Comparison of ENCODE assay signal across 15 cellular contexts in the genomic region with DNA sequence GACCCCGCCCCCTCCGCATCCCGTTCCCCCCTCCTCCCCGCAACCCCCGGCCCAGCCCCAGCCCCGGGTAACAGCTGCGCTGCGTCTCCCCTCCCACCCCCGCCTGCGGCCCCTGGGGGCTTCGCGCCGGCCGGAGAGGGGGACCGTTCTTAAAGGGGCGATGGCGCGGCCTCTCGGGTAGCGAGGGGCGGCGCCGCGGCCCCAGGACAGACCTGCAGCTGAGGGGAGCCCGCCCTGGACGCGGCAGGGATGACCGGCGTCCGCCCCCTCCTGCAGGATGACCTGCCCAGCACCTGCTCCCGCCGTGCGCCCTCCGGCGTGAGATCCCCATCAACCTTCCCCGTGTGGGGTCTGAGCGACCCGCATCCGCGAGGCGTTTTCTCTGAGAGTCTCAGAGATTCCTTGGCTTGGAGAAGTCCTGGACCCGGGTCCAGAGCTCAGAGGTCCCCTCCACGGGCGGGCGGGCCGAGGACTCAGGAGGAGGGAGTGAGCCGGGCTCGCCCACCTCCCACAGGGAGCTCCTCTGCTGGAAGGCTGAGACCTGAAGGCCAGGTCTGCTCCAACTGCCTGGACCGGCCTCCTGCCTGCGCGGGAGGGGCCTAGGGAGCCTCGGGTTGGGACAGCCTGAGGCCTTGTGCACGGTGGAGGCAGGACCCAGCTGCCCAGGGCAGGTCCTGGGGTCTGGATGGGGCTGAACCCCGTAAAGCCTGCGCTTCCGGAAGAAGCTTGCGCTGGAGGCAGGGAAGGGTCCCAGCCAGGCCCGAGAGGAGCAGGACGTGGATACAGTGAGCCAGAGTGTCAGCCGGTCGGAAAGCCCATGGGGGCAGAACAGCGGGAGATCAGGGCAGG. TPM values are rescaled to one million over a fixed set of nuclear protein-coding genes. Genes with fewer than 3 reads are reported as not detected.
A peak's percentile ranks its signal among the peaks of the same experiment; 100 is the strongest.
DNase-seq lines count a peak whose midpoint lies in the region; ATAC-seq and TF ChIP-seq lines count a peak whose summit lies in the region.
"Had no signal": no experiment of that assay in that cellular context is flagged by ENCODE, and none has a peak within 500 bp of the region (broad histone marks: within the 10 kb centered on the region; RNA-seq: fewer than 3 reads in every experiment).

No MANE protein-coding gene starts in this region.

- H3K4me1 ChIP-seq in mesodermal cell (ENCODE audit: control insufficient read depth, insufficient read depth, low read length, poor library complexity, severe bottlenecking) (peaks cover 11% of the 10 kb centered on the region), vagina (peaks cover 21% of the 10 kb centered on the region)

- no peak for TF ChIP-seq POLR2A in vagina (IDR thresholded peaks at IDR 0.05)

- H3K9me3 Mint-ChIP-seq in stimulated activated naive CD8-positive, alpha-beta T cell treated with anti-CD3 and anti-CD28 coated beads, Interleukin-15, amount 100 ng/mL, for 72 hours = no peaks in the 10 kb centered on the region
- no peaks in the 10 kb centered on the region for H3K9me3 Mint-ChIP-seq in activated CD8-positive, alpha-beta T cell treated with anti-CD3 and anti-CD28 coated beads, Interleukin-2, amount 10 ng/mL, durations not matched to agents 7 days and 5 days (ENCODE audit: insufficient read depth)
- H3K9me3 Mint-ChIP-seq: activated CD4-positive, alpha-beta memory T cell treated with anti-CD3 and anti-CD28 coated beads, Interleukin-2, amount 10 ng/mL, durations not matched to agents 7 days and 5 days had no signal

- no peak overlapping the region for H3K27ac Mint-ChIP-seq in stimulated activated naive CD8-positive, alpha-beta T cell treated with anti-CD3 and anti-CD28 coated beads, Interleukin-15, amount 100 ng/mL, for 72 hours
- H3K27ac Mint-ChIP-seq in activated CD8-positive, alpha-beta T cell treated with anti-CD3 and anti-CD28 coated beads, Interleukin-2, amount 10 ng/mL, durations not matched to agents 7 days and 5 days = no peak overlapping the region
- H3K27ac Mint-ChIP-seq: activated CD4-positive, alpha-beta memory T cell treated with anti-CD3 and anti-CD28 coated beads, Interleukin-2, amount 10 ng/mL, durations not matched to agents 7 days and 5 days had no signal

- ATAC-seq in stimulated activated naive CD8-positive, alpha-beta T cell treated with anti-CD3 and anti-CD28 coated beads, Interleukin-15, amount 100 ng/mL, for 72 hours = peak; percentile 32
- no peak for ATAC-seq in stimulated activated naive CD8-positive, alpha-beta T cell treated with anti-CD3 and anti-CD28 coated beads, Interleukin-15, Interleukin-2, amounts not matched to agents 100 U/mL and 50 U/mL, for 24 hours
- ATAC-seq in activated CD8-positive, alpha-beta T cell treated with anti-CD3 and anti-CD28 coated beads, Interleukin-2, amount 10 ng/mL, durations not matched to agents 7 days and 5 days = no peak

- no peaks in the 10 kb centered on the region for H3K36me3 ChIP-seq in mesodermal cell (ENCODE audit: control insufficient read depth, insufficient read depth, low read length)
- H3K36me3 ChIP-seq in vagina = no peaks in the 10 kb centered on the region

- DNase-seq in stimulated activated naive CD8-positive, alpha-beta T cell treated with anti-CD3 and anti-CD28 coated beads, Interleukin-15, amount 100 ng/mL, for 72 hours = no peak
- DNase-seq in stimulated activated naive CD8-positive, alpha-beta T cell treated with anti-CD3 and anti-CD28 coated beads, Interleukin-15, Interleukin-2, amounts not matched to agents 100 U/mL and 50 U/mL, for 24 hours = no peak
- DNase-seq in dermis blood vessel endothelial cell = peak; percentile 17
- no peak for DNase-seq in vagina (ENCODE audit: extremely low spot score in 2 of 2)
- no peak for DNase-seq in cerebellar cortex (ENCODE audit: low spot score)
- DNase-seq in activated CD8-positive, alpha-beta T cell treated with anti-CD3 and anti-CD28 coated beads, Interleukin-2, amount 10 ng/mL, durations not matched to agents 7 days and 5 days = no peak
- DNase-seq in stimulated activated CD4-positive, alpha-beta T cell treated with anti-CD3 and anti-CD28 coated beads, Interleukin-15, amount 100 ng/mL, for 24 hours = no peak
- DNase-seq: activated CD4-positive, alpha-beta memory T cell treated with anti-CD3 and anti-CD28 coated beads, Interleukin-2, amount 10 ng/mL, durations not matched to agents 7 days and 5 days; activated naive CD4-positive, alpha-beta T cell; AML-193; left cardiac atrium; occipital lobe; RPMI8226; T1000 had no signal

- TF ChIP-seq CTCF in vagina (IDR thresholded peaks at IDR 0.05) = no peak

- peaks cover 11% of the 10 kb centered on the region for H3K27me3 ChIP-seq in vagina

- CTCF ChIA-PET in activated CD8-positive, alpha-beta T cell treated with anti-CD3 and anti-CD28 coated beads, Interleukin-2, amount 10 ng/mL, durations not matched to agents 7 days and 5 days (lab: Charles Lee) = interaction anchor here (1.5 kb wide), 1 partner anchor 32 kb away, joined by 3 read pairs; no protein-coding TSS in a partner anchor

- H3K4me1 Mint-ChIP-seq in stimulated activated naive CD8-positive, alpha-beta T cell treated with anti-CD3 and anti-CD28 coated beads, Interleukin-15, amount 100 ng/mL, for 72 hours = peaks cover 14% of the 10 kb centered on the region
- H3K4me1 Mint-ChIP-seq in activated CD8-positive, alpha-beta T cell treated with anti-CD3 and anti-CD28 coated beads, Interleukin-2, amount 10 ng/mL, durations not matched to agents 7 days and 5 days (ENCODE audit: low read depth) = no peaks in the 10 kb centered on the region

- H3K9me3 ChIP-seq in mesodermal cell (ENCODE audit: control insufficient read depth, low read length) (no peaks in the 10 kb centered on the region), vagina (no peaks in the 10 kb centered on the region)

- H3K4me3 ChIP-seq in mesodermal cell (ENCODE audit: extremely low read depth, insufficient read depth, low read length, poor library complexity, severe bottlenecking) (peak overlapping the region; percentile 40), vagina (peak overlapping the region; percentile 36 to 40)

- POLR2A ChIA-PET in activated CD8-positive, alpha-beta T cell treated with anti-CD3 and anti-CD28 coated beads, Interleukin-2, amount 10 ng/mL, durations not matched to agents 7 days and 5 days (lab: Charles Lee) = no interaction called here

- peak overlapping the region; percentile 33 to 60 for H3K4me3 Mint-ChIP-seq in stimulated activated naive CD8-positive, alpha-beta T cell treated with anti-CD3 and anti-CD28 coated beads, Interleukin-15, amount 100 ng/mL, for 72 hours
- H3K4me3 Mint-ChIP-seq in activated CD8-positive, alpha-beta T cell treated with anti-CD3 and anti-CD28 coated beads, Interleukin-2, amount 10 ng/mL, durations not matched to agents 7 days and 5 days = no peak overlapping the region
- H3K4me3 Mint-ChIP-seq: activated CD4-positive, alpha-beta memory T cell treated with anti-CD3 and anti-CD28 coated beads, Interleukin-2, amount 10 ng/mL, durations not matched to agents 7 days and 5 days had no signal

- H3K36me3 Mint-ChIP-seq in activated CD8-positive, alpha-beta T cell treated with anti-CD3 and anti-CD28 coated beads, Interleukin-2, amount 10 ng/mL, durations not matched to agents 7 days and 5 days (ENCODE audit: low read depth) = no peaks in the 10 kb centered on the region

- intact Hi-C loops in vagina (cut with DNase I) = no loop called here

- WGBS in mesodermal cell (ENCODE audit: insufficient coverage in 2 of 2), 2 experiments = 12% methylated on average over 41 to 51 of the region's 62 CpGs

- H3K27ac ChIP-seq in mesodermal cell (ENCODE audit: low read depth, low read length, severe bottlenecking) (no peak overlapping the region), vagina (no peak overlapping the region)

- peaks cover 62% of the 10 kb centered on the region for H3K27me3 Mint-ChIP-seq in stimulated activated naive CD8-positive, alpha-beta T cell treated with anti-CD3 and anti-CD28 coated beads, Interleukin-15, amount 100 ng/mL, for 72 hours
- H3K27me3 Mint-ChIP-seq in activated CD8-positive, alpha-beta T cell treated with anti-CD3 and anti-CD28 coated beads, Interleukin-2, amount 10 ng/mL, durations not matched to agents 7 days and 5 days (ENCODE audit: low read depth) = peaks cover 41% of the 10 kb centered on the region

RNA-seq across cellular contexts. Expression of a gene that starts 0.5 kb away (rescaled TPM):
- total RNA-seq in dermis blood vessel endothelial cell = not detected in 2 replicates
- 10.0 TPM for polyA plus RNA-seq in mesodermal cell (2013, experiment 1 of 2)
- 9.2 TPM for polyA plus RNA-seq in mesodermal cell (2013, experiment 2 of 2)
- not detected for total RNA-seq in vagina
- total RNA-seq in activated CD8-positive, alpha-beta T cell treated with anti-CD3 and anti-CD28 coated beads, Interleukin-2, amount 10 ng/mL, durations not matched to agents 7 days and 5 days = not detected
- total RNA-seq: activated CD4-positive, alpha-beta memory T cell treated with anti-CD3 and anti-CD28 coated beads, Interleukin-2, amount 10 ng/mL, durations not matched to agents 7 days and 5 days; left cardiac atrium had no signal

RNA-seq across cellular contexts. Expression of a gene that starts 17.9 kb away (rescaled TPM):
- total RNA-seq in dermis blood vessel endothelial cell = 60.0 and 70.8 TPM in 2 replicates
- polyA plus RNA-seq in mesodermal cell (2013, experiment 1 of 2) = 155 TPM
- polyA plus RNA-seq in mesodermal cell (2013, experiment 2 of 2) = 126 TPM
- total RNA-seq in vagina = 44.7 TPM
- total RNA-seq in activated CD8-positive, alpha-beta T cell treated with anti-CD3 and anti-CD28 coated beads, Interleukin-2, amount 10 ng/mL, durations not matched to agents 7 days and 5 days = 10 to 100 TPM; 68.7 to 75.6 TPM

RNA-seq across cellular contexts. Expression of a gene that starts 19.1 kb away (rescaled TPM):
- total RNA-seq in dermis blood vessel endothelial cell (not detected in 2 replicates), vagina (2.7 TPM)
- 1.00 TPM for polyA plus RNA-seq in mesodermal cell (2013, experiment 1 of 2)
- polyA plus RNA-seq in mesodermal cell (2013, experiment 2 of 2) = 0.96 TPM
- under 1 TPM; 0.37 to 0.74 TPM for total RNA-seq in activated CD8-positive, alpha-beta T cell treated with anti-CD3 and anti-CD28 coated beads, Interleukin-2, amount 10 ng/mL, durations not matched to agents 7 days and 5 days
- total RNA-seq: activated CD4-positive, alpha-beta memory T cell treated with anti-CD3 and anti-CD28 coated beads, Interleukin-2, amount 10 ng/mL, durations not matched to agents 7 days and 5 days; occipital lobe had no signal

RNA-seq across cellular contexts. Expression of a gene that starts 38.2 kb away (rescaled TPM):
- total RNA-seq in dermis blood vessel endothelial cell (under 0.01 TPM in 1 of 2 replicates, not detected in the other), vagina (not detected)
- polyA plus RNA-seq in mesodermal cell (2013, experiment 1 of 2) = 0.15 TPM
- polyA plus RNA-seq in mesodermal cell (2013, experiment 2 of 2) = not detected
- total RNA-seq in activated CD8-positive, alpha-beta T cell treated with anti-CD3 and anti-CD28 coated beads, Interleukin-2, amount 10 ng/mL, durations not matched to agents 7 days and 5 days = not detected
- total RNA-seq: activated CD4-positive, alpha-beta memory T cell treated with anti-CD3 and anti-CD28 coated beads, Interleukin-2, amount 10 ng/mL, durations not matched to agents 7 days and 5 days; left cardiac atrium had no signal

RNA-seq across cellular contexts. Expression of a gene that starts 38.8 kb away (rescaled TPM):
- total RNA-seq in dermis blood vessel endothelial cell (18.4 and 28.1 TPM in 2 replicates), vagina (27.7 TPM)
- 36.3 TPM for polyA plus RNA-seq in mesodermal cell (2013, experiment 1 of 2)
- 29.8 TPM for polyA plus RNA-seq in mesodermal cell (2013, experiment 2 of 2)
- 10 to 100 TPM; 36.2 to 38.7 TPM for total RNA-seq in activated CD8-positive, alpha-beta T cell treated with anti-CD3 and anti-CD28 coated beads, Interleukin-2, amount 10 ng/mL, durations not matched to agents 7 days and 5 days
